ENCODE assay signal across 8 cellular contexts in the genomic region with DNA sequence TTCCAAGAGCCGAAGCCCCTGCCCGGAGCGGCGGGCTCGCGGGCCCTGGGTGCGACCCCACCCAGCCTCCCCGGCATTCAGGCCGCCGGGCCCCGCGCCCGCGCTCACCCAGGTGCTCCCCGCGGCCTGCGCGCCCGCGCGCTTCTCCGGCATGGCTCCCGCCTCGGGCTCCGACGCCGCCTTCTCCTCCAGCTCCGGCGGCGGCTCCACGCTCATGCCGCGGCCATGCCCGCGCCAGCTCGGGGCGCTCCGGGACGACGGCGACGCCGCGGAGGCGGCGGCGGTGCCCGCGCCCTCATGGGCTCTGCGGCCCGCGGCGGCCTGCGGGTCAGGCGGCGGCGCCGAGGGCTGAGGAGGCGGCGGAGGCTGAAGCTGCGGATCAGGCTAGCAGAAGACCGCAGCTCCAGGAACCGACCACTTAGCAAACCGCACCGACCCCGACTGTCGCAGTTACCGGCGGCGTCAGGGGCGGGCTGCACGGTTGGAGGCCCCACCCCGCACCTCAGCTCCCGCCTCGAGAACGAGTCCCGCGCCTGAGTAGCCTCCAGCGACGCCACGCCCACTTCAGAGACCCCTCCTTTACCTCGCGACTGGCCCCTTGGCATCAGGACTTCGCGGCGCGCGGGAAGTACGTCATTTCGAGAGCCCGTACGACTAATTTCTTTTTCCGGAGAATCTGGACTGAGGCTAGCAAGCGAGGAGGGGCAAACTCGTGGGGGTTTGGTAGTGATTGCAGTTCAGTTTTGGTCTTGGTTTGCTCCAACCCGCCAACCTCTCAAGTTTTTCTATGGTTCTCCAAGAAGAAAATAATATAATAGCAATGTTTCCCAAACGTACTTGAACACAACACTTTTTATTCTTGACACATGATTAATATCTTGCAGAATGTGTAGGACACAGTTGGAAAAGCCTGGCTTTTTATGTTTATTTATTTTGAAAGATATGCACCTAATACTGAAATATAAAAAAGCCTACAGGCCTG.
DNase-seq lines count a peak whose midpoint lies in the region; ATAC-seq, FAIRE-seq and TF ChIP-seq lines count a peak whose summit lies in the region.
"Not testable (repeated sequence)": the region's sequence is repeated elsewhere in the genome, so short reads cannot be mapped to it uniquely, and the experiment has no call there.

No MANE protein-coding gene starts in this region.

- FAIRE-seq in H54 (lab: Jason Lieb, UNC), result peak; percentile 97

- peak overlapping the region; percentile 88 for H3K4me3 Mint-ChIP-seq in nephron progenitor cell

- peak overlapping the region; percentile 93 for H3K27ac Mint-ChIP-seq in nephron progenitor cell

- peak; percentile 69 for TF ChIP-seq POLR2A in H54 (IDR thresholded peaks at IDR 0.05; ENCODE audit: low read depth, low read length)
- TF ChIP-seq POLR2A in Raji (IDR thresholded peaks at IDR 0.05; ENCODE audit: insufficient read depth, low read depth, low read length), result peak; percentile 64

- not testable (repeated sequence) for H3K9me3 Mint-ChIP-seq in nephron progenitor cell

- not testable (repeated sequence) for H3K36me3 Mint-ChIP-seq in nephron progenitor cell (ENCODE audit: low read depth)

- peaks cover 10% of the 10 kb centered on the region for H3K4me1 Mint-ChIP-seq in nephron progenitor cell

- TF ChIP-seq CTCF in nephron progenitor cell (IDR thresholded peaks at IDR 0.05), result not testable (repeated sequence)

- DNase-seq in EH (ENCODE audit: low read depth), result peak; percentile 74
- peak; percentile 53 for DNase-seq in H54 (ENCODE audit: insufficient read length, low spot score)
- peak; percentile 62 for DNase-seq in LoVo (ENCODE audit: low spot score)
- DNase-seq in activated effector memory CD4-positive, alpha-beta T cell treated with anti-CD3 and anti-CD28 coated beads, Interleukin-2, amount 50 U/mL, for 16 hours, result peak; percentile 92
- DNase-seq in fibroblast of the conjunctiva (ENCODE audit: low read depth), result peak; percentile 41
- DNase-seq in nephron progenitor cell, result peak; percentile 76
- DNase-seq in stimulated activated naive CD8-positive, alpha-beta T cell treated with anti-CD3 and anti-CD28 coated beads, Interleukin-15, Interleukin-2, amounts not matched to agents 100 U/mL and 50 U/mL, for 24 hours, result peak; percentile 75

- H3K27me3 Mint-ChIP-seq in nephron progenitor cell (ENCODE audit: low read depth, poor library complexity), result peaks cover 24% of the 10 kb centered on the region

- ATAC-seq in stimulated activated naive CD8-positive, alpha-beta T cell treated with anti-CD3 and anti-CD28 coated beads, Interleukin-15, Interleukin-2, amounts not matched to agents 100 U/mL and 50 U/mL, for 24 hours, result peak; percentile 98

Comparison
In these comparisons a context has a peak if more than half of its experiments do, and no peak if none do; other contexts are left out.
1. Peak in every context shown above with its lines: DNase-seq and ATAC-seq.
2. DNase-seq: peak in every context shown above with its lines; median percentile 92 in activated effector memory CD4-positive, alpha-beta T cell treated with anti-CD3 and anti-CD28 coated beads, Interleukin-2, amount 50 U/mL, for 16 hours; 76 in nephron progenitor cell; 75 in stimulated activated naive CD8-positive, alpha-beta T cell treated with anti-CD3 and anti-CD28 coated beads, Interleukin-15, Interleukin-2, amounts not matched to agents 100 U/mL and 50 U/mL, for 24 hours; 74 in EH; 62 in LoVo; 53 in H54; 41 in fibroblast of the conjunctiva.